Comparison of ENCODE assay signal across 8 cellular contexts in the genomic region with DNA sequence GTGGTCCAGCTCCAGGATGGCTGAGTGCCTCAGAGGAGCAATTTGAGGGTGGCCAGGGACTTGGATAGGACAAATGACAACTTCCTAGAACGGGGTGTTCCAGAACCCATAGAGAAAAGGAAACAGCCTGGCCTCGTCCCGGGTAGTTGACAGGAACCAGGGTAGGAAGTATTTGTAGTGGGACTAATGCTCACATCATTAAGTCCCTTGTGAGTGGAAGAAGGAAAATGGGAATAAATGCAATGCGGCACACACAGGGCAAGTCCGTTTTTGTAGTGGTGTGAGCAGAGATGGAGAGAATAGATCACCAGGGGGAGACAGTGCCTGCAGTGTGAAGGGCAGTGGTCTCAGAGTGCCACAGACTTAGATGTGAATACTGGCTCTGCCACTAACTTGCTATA. TPM values are rescaled to one million over a fixed set of nuclear protein-coding genes. Genes with fewer than 3 reads are reported as not detected.
DNase-seq lines count a peak whose midpoint lies in the region; TF ChIP-seq lines count a peak whose summit lies in the region.

No MANE protein-coding gene starts in this region.

- no peak overlapping the region for H3K4me2 ChIP-seq in MM.1S (ENCODE audit: low read depth, low read length)

- H3K9me3 ChIP-seq in esophagus squamous epithelium (no peaks in the 10 kb centered on the region), prostate gland (no peaks in the 10 kb centered on the region), MM.1S (replicated peaks; ENCODE audit: insufficient read depth, low read length) (no peaks in the 10 kb centered on the region)

- peaks cover 3 to 8% (median 4%) of the 10 kb centered on the region in 3 donors for H3K4me1 ChIP-seq in esophagus squamous epithelium
- no peaks in the 10 kb centered on the region for H3K4me1 ChIP-seq in prostate gland (replicated peaks)
- 0 out of 2 replicates have a peak, but pooled peaks cover 2% of the 10 kb centered on the region for H3K4me1 ChIP-seq in MM.1S (ENCODE audit: low read length)

- no peaks in the 10 kb centered on the region for H3K79me2 ChIP-seq in MM.1S (ENCODE audit: low read length)

- intact Hi-C loops in activated CD4-positive, alpha-beta memory T cell treated with anti-CD3 and anti-CD28 coated beads for 36 hours (cut with micrococcal nuclease), result loop anchor here (1.0 to 10.0 kb wide), 4 partner anchors 37 to 206 kb away; partner anchors contain the start of gene PPARG
- intact Hi-C loops in esophagus squamous epithelium (cut with DNase I) (loop anchor here (5.0 kb wide), 1 partner anchor 343 kb away; the partner anchor contains the start of gene TSEN2), prostate gland (cut with DNase I) (loop anchor here (5.0 kb wide), 1 partner anchor 38 kb away; no protein-coding TSS in a partner anchor)

- H3K36me3 ChIP-seq in esophagus squamous epithelium, result no peaks in the 10 kb centered on the region
- H3K36me3 ChIP-seq in prostate gland, result no peaks in the 10 kb centered on the region
- H3K36me3 ChIP-seq in MM.1S (replicated peaks; ENCODE audit: insufficient read depth, low read length), result no peaks in the 10 kb centered on the region

- no peaks in the 10 kb centered on the region for H3K27me3 ChIP-seq in esophagus squamous epithelium
- no peaks in the 10 kb centered on the region for H3K27me3 ChIP-seq in prostate gland (replicated peaks; ENCODE audit: insufficient read depth)
- no peaks in the 10 kb centered on the region for H3K27me3 ChIP-seq in MM.1S (replicated peaks; ENCODE audit: insufficient read depth, low read length)

- WGBS in esophagus squamous epithelium, 2 donors, result 39 to 41% methylated on average over 5 of the region's 5 CpGs
- WGBS in prostate gland, result 39% methylated on average over 5 of the region's 5 CpGs

- H3K9me2 ChIP-seq in MM.1S (replicated peaks; ENCODE audit: insufficient read depth, low read length), result no peaks in the 10 kb centered on the region

- no peak overlapping the region for H3K4me3 ChIP-seq in esophagus squamous epithelium
- no peak overlapping the region for H3K4me3 ChIP-seq in prostate gland
- no peak overlapping the region for H3K4me3 ChIP-seq in MM.1S (ENCODE audit: low read length)

- TF ChIP-seq POLR2A in esophagus squamous epithelium (IDR thresholded peaks at IDR 0.05), result no peak
- TF ChIP-seq POLR2A in prostate gland (IDR thresholded peaks at IDR 0.05), result no peak

- H3K36me3 Mint-ChIP-seq in activated CD4-positive, alpha-beta memory T cell treated with anti-CD3 and anti-CD28 coated beads for 36 hours, result no peaks in the 10 kb centered on the region
- H3K36me3 Mint-ChIP-seq in activated CD4-positive, alpha-beta memory T cell treated with anti-CD3 and anti-CD28 coated beads, Interleukin-2, amount 10 ng/mL, durations not matched to agents 7 days and 5 days (ENCODE audit: low read depth), result no peaks in the 10 kb centered on the region

- H3K27me3 Mint-ChIP-seq in activated CD4-positive, alpha-beta memory T cell treated with anti-CD3 and anti-CD28 coated beads for 36 hours, result no peaks in the 10 kb centered on the region
- H3K27me3 Mint-ChIP-seq in activated CD4-positive, alpha-beta memory T cell treated with anti-CD3 and anti-CD28 coated beads, Interleukin-2, amount 10 ng/mL, durations not matched to agents 7 days and 5 days, result peaks cover 10% of the 10 kb centered on the region

- TF ChIP-seq CTCF in esophagus squamous epithelium (IDR thresholded peaks at IDR 0.05) (peak in 5 of 6 experiments; percentile 38 to 64 (median 47)), prostate gland (IDR thresholded peaks at IDR 0.05) (peak in 3 of 4 experiments; percentile 30 to 58 (median 50)), MM.1S (IDR thresholded peaks at IDR 0.05; ENCODE audit: low read length) (no peak)

- H3K4me1 Mint-ChIP-seq in activated CD4-positive, alpha-beta memory T cell treated with anti-CD3 and anti-CD28 coated beads for 36 hours (ENCODE audit: low read depth), result no peaks in the 10 kb centered on the region
- peaks cover 2% of the 10 kb centered on the region for H3K4me1 Mint-ChIP-seq in activated CD4-positive, alpha-beta memory T cell treated with anti-CD3 and anti-CD28 coated beads, Interleukin-2, amount 10 ng/mL, durations not matched to agents 7 days and 5 days

- H2AFZ ChIP-seq in MM.1S (ENCODE audit: low read length), result no peak overlapping the region

- H3K27ac Mint-ChIP-seq in activated CD4-positive, alpha-beta memory T cell treated with anti-CD3 and anti-CD28 coated beads for 36 hours, result no peak overlapping the region
- H3K27ac Mint-ChIP-seq in activated CD4-positive, alpha-beta memory T cell treated with anti-CD3 and anti-CD28 coated beads, Interleukin-2, amount 10 ng/mL, durations not matched to agents 7 days and 5 days, result no peak overlapping the region

- DNase-seq in activated CD4-positive, alpha-beta memory T cell treated with anti-CD3 and anti-CD28 coated beads for 36 hours, result peak; percentile 48
- no peak for DNase-seq in activated CD4-positive, alpha-beta memory T cell treated with anti-CD3 and anti-CD28 coated beads, Interleukin-2, amount 10 ng/mL, durations not matched to agents 7 days and 5 days
- DNase-seq in OCI-M1 (lab: John Stamatoyannopoulos, UW) (peak; percentile 61), esophagus squamous epithelium (lab: John Stamatoyannopoulos, UW) (no peak), prostate gland (ENCODE audit: low spot score) (no peak), NCI-H1092 (lab: John Stamatoyannopoulos, UW) (no peak), MM.1S (no peak), NCI-H2029 treated with DMSO at 0.1 percent for 48 hours (lab: John Stamatoyannopoulos, UW) (no peak)

- POLR2A ChIA-PET in activated CD4-positive, alpha-beta memory T cell treated with anti-CD3 and anti-CD28 coated beads for 36 hours (lab: Charles Lee), result no interaction called here
- POLR2A ChIA-PET in activated CD4-positive, alpha-beta memory T cell treated with anti-CD3 and anti-CD28 coated beads, Interleukin-2, amount 10 ng/mL, durations not matched to agents 7 days and 5 days (lab: Charles Lee), result no interaction called here

- CTCF ChIA-PET in activated CD4-positive, alpha-beta memory T cell treated with anti-CD3 and anti-CD28 coated beads for 36 hours (lab: Charles Lee), result interaction anchor here (1.3 to 12.1 kb wide), 5 partner anchors 37 to 345 kb away, joined by 4 to 274 read pairs (median 19); partner anchors contain the start of gene TSEN2
- CTCF ChIA-PET in activated CD4-positive, alpha-beta memory T cell treated with anti-CD3 and anti-CD28 coated beads, Interleukin-2, amount 10 ng/mL, durations not matched to agents 7 days and 5 days (lab: Charles Lee), result interaction anchor here (0.7 to 6.9 kb wide), 7 partner anchors 10 to 344 kb away, joined by 3 to 129 read pairs (median 4); no protein-coding TSS in a partner anchor

- H3K9me3 Mint-ChIP-seq in activated CD4-positive, alpha-beta memory T cell treated with anti-CD3 and anti-CD28 coated beads for 36 hours, result no peaks in the 10 kb centered on the region
- no peaks in the 10 kb centered on the region for H3K9me3 Mint-ChIP-seq in activated CD4-positive, alpha-beta memory T cell treated with anti-CD3 and anti-CD28 coated beads, Interleukin-2, amount 10 ng/mL, durations not matched to agents 7 days and 5 days

- H4K20me1 ChIP-seq in MM.1S (ENCODE audit: insufficient read depth, low read length), result no peaks in the 10 kb centered on the region

- no peak overlapping the region for H3K4me3 Mint-ChIP-seq in activated CD4-positive, alpha-beta memory T cell treated with anti-CD3 and anti-CD28 coated beads for 36 hours
- no peak overlapping the region for H3K4me3 Mint-ChIP-seq in activated CD4-positive, alpha-beta memory T cell treated with anti-CD3 and anti-CD28 coated beads, Interleukin-2, amount 10 ng/mL, durations not matched to agents 7 days and 5 days

- H3K27ac ChIP-seq in esophagus squamous epithelium (peak overlapping the region in 2 of 4 donors; percentile 30 to 37), prostate gland (no peak overlapping the region), MM.1S (ENCODE audit: low read length) (no peak overlapping the region)

- H3K9ac ChIP-seq in MM.1S (ENCODE audit: low read length), result no peak overlapping the region

- H3F3A ChIP-seq in MM.1S (ENCODE audit: insufficient read depth, low read length), result no peaks in the 10 kb centered on the region

RNA-seq across cellular contexts. Expression of gene TIMP4, which starts 19.6 kb away (rescaled TPM):
- under 1 TPM; 0.36 to 0.50 TPM for total RNA-seq in activated CD4-positive, alpha-beta memory T cell treated with anti-CD3 and anti-CD28 coated beads for 36 hours
- total RNA-seq in activated CD4-positive, alpha-beta memory T cell treated with anti-CD3 and anti-CD28 coated beads, Interleukin-2, amount 10 ng/mL, durations not matched to agents 7 days and 5 days, result not detected
- total RNA-seq in esophagus squamous epithelium (1 to 10 TPM in 3 of 4 donors, under 1 TPM in 1; 0.23 to 8.6 (median 4.0) TPM), prostate gland (1 to 10 TPM; 5.6 to 9.7 TPM)

Comparison
In these comparisons a context has a peak if more than half of its experiments do, and no peak if none do; other contexts are left out.
1. DNase-seq: peak in activated CD4-positive, alpha-beta memory T cell treated with anti-CD3 and anti-CD28 coated beads for 36 hours (single experiment) and OCI-M1 (single experiment); none in activated CD4-positive, alpha-beta memory T cell treated with anti-CD3 and anti-CD28 coated beads, Interleukin-2, amount 10 ng/mL, durations not matched to agents 7 days and 5 days (single experiment), esophagus squamous epithelium (single experiment), prostate gland (single experiment), NCI-H1092 (single experiment), MM.1S (single experiment) and NCI-H2029 treated with DMSO at 0.1 percent for 48 hours (single experiment).